In genomic region chr2:112149866-112150435, GRCh38 we compare ENCODE assay signal across 18 cellular contexts. TPM values are rescaled to one million over a fixed set of nuclear protein-coding genes. Genes with fewer than 3 reads are reported as not detected.
DNase-seq lines count a peak whose midpoint lies in the region; ATAC-seq and TF ChIP-seq lines count a peak whose summit lies in the region.
"Had no signal": no experiment of that assay in that cellular context is flagged by ENCODE, and none has a peak within 500 bp of the region (broad histone marks: within the 10 kb centered on the region; RNA-seq: fewer than 3 reads in every experiment).

No MANE protein-coding gene starts in this region.

- in situ Hi-C loops in brain microvascular endothelial cell (cut with HindIII; ENCODE audit: low pct_ligation_motif_present, low sequenced_read_pairs), result no loop called here

- peak overlapping the region in 1 of 5 donors; percentile 8 for H3K9ac ChIP-seq in subcutaneous abdominal adipose tissue (ENCODE audit: low read length in 5 of 5)

- no peak overlapping the region for H3K4me3 ChIP-seq in brain microvascular endothelial cell (ENCODE audit: low read depth, low read length)
- no peak overlapping the region for H3K4me3 ChIP-seq in mesodermal cell (ENCODE audit: extremely low read depth, insufficient read depth, low read length, poor library complexity, severe bottlenecking)
- H3K4me3 ChIP-seq in subcutaneous abdominal adipose tissue (ENCODE audit: low read depth in 1 of 5, low read length in 5 of 5), result no peak overlapping the region
- H3K4me3 ChIP-seq: dorsolateral prefrontal cortex, right lobe of liver, SJSA1 had no signal

- H3K27ac ChIP-seq in brain microvascular endothelial cell (peak overlapping the region; percentile 67), mesodermal cell (ENCODE audit: low read depth, low read length, severe bottlenecking) (peak overlapping the region; percentile 88), subcutaneous abdominal adipose tissue (ENCODE audit: low read depth, low read length) (peak overlapping the region; percentile 66)
- H3K27ac ChIP-seq: right lobe of liver, SJSA1 had no signal

- H3K27me3 ChIP-seq in brain microvascular endothelial cell (replicated peaks) (no peaks in the 10 kb centered on the region), subcutaneous abdominal adipose tissue (ENCODE audit: control insufficient read depth in 5 of 5, insufficient read depth in 4 of 5, low read length in 5 of 5) (no peaks in the 10 kb centered on the region)
- H3K27me3 ChIP-seq: dorsolateral prefrontal cortex, right lobe of liver had no signal

- DNase-seq in LHCN-M2 (ENCODE audit: low read depth) (peak; percentile 62), brain microvascular endothelial cell (no peak), endothelial cell (ENCODE audit: low spot score) (no peak), DMS53 (lab: John Stamatoyannopoulos, UW) (no peak)
- DNase-seq: activated CD8-positive, alpha-beta T cell treated with anti-CD3 and anti-CD28 coated beads for 36 hours; activated gamma-delta T cell treated with Interleukin-2 at 50 U/mL for 16 hours; NCI-H1092; NCI-H2171; nephron progenitor cell; NK-92 treated with Interleukin-12 subunit alpha and Interleukin-12 subunit beta, amount 100 ng/mL, for 24 hours; right lobe of liver had no signal

- H3K36me3 ChIP-seq in brain microvascular endothelial cell (replicated peaks), result no peaks in the 10 kb centered on the region
- H3K36me3 ChIP-seq in mesodermal cell (ENCODE audit: control insufficient read depth, insufficient read depth, low read length), result no peaks in the 10 kb centered on the region
- no peaks in the 10 kb centered on the region for H3K36me3 ChIP-seq in subcutaneous abdominal adipose tissue (ENCODE audit: control insufficient read depth in 5 of 5, insufficient read depth in 5 of 5, low read length in 5 of 5)
- H3K36me3 ChIP-seq: right lobe of liver, SJSA1 had no signal

- H3K4me1 ChIP-seq in mesodermal cell (ENCODE audit: control insufficient read depth, insufficient read depth, low read length, poor library complexity, severe bottlenecking), result peaks cover 15% of the 10 kb centered on the region
- peaks cover 2 to 47% (median 42%) of the 10 kb centered on the region in 5 donors for H3K4me1 ChIP-seq in subcutaneous abdominal adipose tissue (ENCODE audit: control insufficient read depth in 5 of 5, insufficient read depth in 5 of 5, low read length in 5 of 5)
- H3K4me1 ChIP-seq: right lobe of liver, SJSA1 had no signal

- 74 to 88% methylated on average over 4 to 6 of the region's 7 CpGs for WGBS in mesodermal cell (ENCODE audit: insufficient coverage in 2 of 2), 2 experiments

- H3K27me3 Mint-ChIP-seq in endothelial cell (ENCODE audit: unreplicated experiment), result peaks cover 1% of the 10 kb centered on the region
- H3K27me3 Mint-ChIP-seq: activated CD8-positive, alpha-beta T cell treated with anti-CD3 and anti-CD28 coated beads for 36 hours had no signal

- no peak overlapping the region for H3K4me3 Mint-ChIP-seq in endothelial cell (ENCODE audit: unreplicated experiment)
- H3K4me3 Mint-ChIP-seq: activated CD8-positive, alpha-beta T cell treated with anti-CD3 and anti-CD28 coated beads for 36 hours; CD14-positive monocyte; nephron progenitor cell; stimulated activated memory B cell treated with anti-CD40 and anti-IgM and Interleukin-4, amounts not matched to agents 10 μg/mL and 1 μg/mL and 100 μg/mL, for 72 hours had no signal

- H3K27ac Mint-ChIP-seq in endothelial cell (ENCODE audit: unreplicated experiment), result no peak overlapping the region
- H3K27ac Mint-ChIP-seq: activated CD8-positive, alpha-beta T cell treated with anti-CD3 and anti-CD28 coated beads for 36 hours; CD14-positive monocyte had no signal

- no peak for ATAC-seq in GM21390 (IDR thresholded peaks at IDR 0.05; ENCODE audit: unreplicated experiment)
- ATAC-seq: activated CD8-positive, alpha-beta T cell treated with anti-CD3 and anti-CD28 coated beads for 36 hours; stimulated activated memory B cell treated with anti-CD40 and anti-IgM and Interleukin-4, amounts not matched to agents 10 μg/mL and 1 μg/mL and 100 μg/mL, for 72 hours had no signal

- H3K9me3 Mint-ChIP-seq in endothelial cell (ENCODE audit: unreplicated experiment), result no peaks in the 10 kb centered on the region
- H3K9me3 Mint-ChIP-seq: activated CD8-positive, alpha-beta T cell treated with anti-CD3 and anti-CD28 coated beads for 36 hours; nephron progenitor cell; stimulated activated memory B cell treated with anti-CD40 and anti-IgM and Interleukin-4, amounts not matched to agents 10 μg/mL and 1 μg/mL and 100 μg/mL, for 72 hours had no signal

- H3K36me3 Mint-ChIP-seq in endothelial cell (ENCODE audit: low read depth, unreplicated experiment), result no peaks in the 10 kb centered on the region
- H3K36me3 Mint-ChIP-seq: CD14-positive monocyte; stimulated activated memory B cell treated with anti-CD40 and anti-IgM and Interleukin-4, amounts not matched to agents 10 μg/mL and 1 μg/mL and 100 μg/mL, for 72 hours had no signal

- H3K4me1 Mint-ChIP-seq in endothelial cell (ENCODE audit: unreplicated experiment), result peaks cover 8% of the 10 kb centered on the region
- H3K4me1 Mint-ChIP-seq: CD14-positive monocyte had no signal

- H3K9me3 ChIP-seq in mesodermal cell (ENCODE audit: control insufficient read depth, low read length), result no peaks in the 10 kb centered on the region
- peaks cover 0 to 3% (median 0%) of the 10 kb centered on the region in 5 donors for H3K9me3 ChIP-seq in subcutaneous abdominal adipose tissue (ENCODE audit: control insufficient read depth in 5 of 5, low read length in 5 of 5)
- H3K9me3 ChIP-seq: right lobe of liver, SJSA1 had no signal

- TF ChIP-seq CTCF in brain microvascular endothelial cell (IDR thresholded peaks at IDR 0.05; ENCODE audit: low read depth, low read length, missing control alignments) (no peak), endothelial cell (IDR thresholded peaks at IDR 0.05; ENCODE audit: unreplicated experiment) (no peak)

RNA-seq across cellular contexts. Expression of gene FBLN7, which starts 11.8 kb away (rescaled TPM):
- total RNA-seq in LHCN-M2 (2014; rRNA removed) (4.4 and 5.1 TPM in 2 replicates), endothelial cell (ENCODE audit: unreplicated experiment) (0.36 TPM)
- polyA plus RNA-seq in LHCN-M2 (2012), result 7.3 TPM
- 5.7 TPM for polyA plus RNA-seq in mesodermal cell (2013, experiment 1 of 2)
- polyA plus RNA-seq in mesodermal cell (2013, experiment 2 of 2), result 3.4 TPM
- total RNA-seq: SJSA1 had no signal
- polyA plus RNA-seq: CD14-positive monocyte had no signal
